In genomic region chr12:123075591-123076171, GRCh38 we compare ENCODE assay signal across 8 cellular contexts.
DNase-seq lines count a peak whose midpoint lies in the region; ATAC-seq and TF ChIP-seq lines count a peak whose summit lies in the region.

No MANE protein-coding gene starts in this region.

- WGBS in aorta, 2 donors = 52 to 58% methylated on average over 17 of the region's 17 CpGs

- H3K27me3 Mint-ChIP-seq in T-helper 2 cell treated with Interferon-gamma antibody and Interleukin-4, amounts not matched to agents 5 μg/mL and 100 μg/mL, for 36 hours (ENCODE audit: low read depth) = no peaks in the 10 kb centered on the region
- no peaks in the 10 kb centered on the region for H3K27me3 Mint-ChIP-seq in stimulated activated naive B cell treated with anti-CD40 and anti-IgM and Interleukin-4, amounts not matched to agents 10 μg/mL and 1 μg/mL and 100 μg/mL, for 72 hours

- no peak overlapping the region for H3K27ac ChIP-seq in aorta (ENCODE audit: low read depth in 1 of 2, low read length in 2 of 2)

- peaks cover 5% of the 10 kb centered on the region for H3K4me1 ChIP-seq in mucosa of descending colon (ENCODE audit: low read depth)
- H3K4me1 ChIP-seq in aorta (ENCODE audit: control insufficient read depth in 1 of 2, insufficient read depth in 2 of 2, low read length in 2 of 2) = no peaks in the 10 kb centered on the region

- DNase-seq in NCI-H82 (lab: John Stamatoyannopoulos, UW) = peak; percentile 51
- DNase-seq in NCI-H82 treated with DMSO at 0.1 percent for 48 hours (lab: John Stamatoyannopoulos, UW; ENCODE audit: unreplicated experiment) = no peak
- peak; percentile 84 for DNase-seq in T-helper 2 cell treated with Interferon-gamma antibody and Interleukin-4, amounts not matched to agents 5 μg/mL and 100 μg/mL, for 36 hours (ENCODE audit: low spot score)
- DNase-seq in amniotic stem cell (lab: John Stamatoyannopoulos, UW) = peak; percentile 54
- peak in 2 of 3 donors; percentile 49 to 76 for DNase-seq in mucosa of descending colon
- peak; percentile 58 for DNase-seq in stimulated activated naive B cell treated with anti-CD40 and anti-IgM and Interleukin-4, amounts not matched to agents 10 μg/mL and 1 μg/mL and 100 μg/mL, for 72 hours
- DNase-seq in aorta = no peak
- DNase-seq in NCI-H1048 (lab: John Stamatoyannopoulos, UW) = no peak

- H3K9me3 ChIP-seq in mucosa of descending colon = no peaks in the 10 kb centered on the region
- H3K9me3 ChIP-seq in aorta (ENCODE audit: control insufficient read depth, low read length) = no peaks in the 10 kb centered on the region

- H3K36me3 ChIP-seq in mucosa of descending colon (ENCODE audit: low read depth) = no peaks in the 10 kb centered on the region
- H3K36me3 ChIP-seq in aorta (ENCODE audit: control insufficient read depth in 1 of 2, insufficient read depth in 2 of 2, low read length in 1 of 2) = no peaks in the 10 kb centered on the region

- ATAC-seq in mucosa of descending colon (peak; percentile 80), aorta (ENCODE audit: low FRiP score) (no peak)
- peak; percentile 88 to 92 for ATAC-seq in stimulated activated naive B cell treated with anti-CD40 and anti-IgM and Interleukin-4, amounts not matched to agents 10 μg/mL and 1 μg/mL and 100 μg/mL, for 72 hours (replicated peaks)

- no peaks in the 10 kb centered on the region for H3K9me3 Mint-ChIP-seq in T-helper 2 cell treated with Interferon-gamma antibody and Interleukin-4, amounts not matched to agents 5 μg/mL and 100 μg/mL, for 36 hours
- no peaks in the 10 kb centered on the region for H3K9me3 Mint-ChIP-seq in stimulated activated naive B cell treated with anti-CD40 and anti-IgM and Interleukin-4, amounts not matched to agents 10 μg/mL and 1 μg/mL and 100 μg/mL, for 72 hours

- peak overlapping the region; percentile 98 for H3K27ac Mint-ChIP-seq in T-helper 2 cell treated with Interferon-gamma antibody and Interleukin-4, amounts not matched to agents 5 μg/mL and 100 μg/mL, for 36 hours
- peak overlapping the region; percentile 93 for H3K27ac Mint-ChIP-seq in stimulated activated naive B cell treated with anti-CD40 and anti-IgM and Interleukin-4, amounts not matched to agents 10 μg/mL and 1 μg/mL and 100 μg/mL, for 72 hours

- peaks cover 36% of the 10 kb centered on the region for H3K4me1 Mint-ChIP-seq in T-helper 2 cell treated with Interferon-gamma antibody and Interleukin-4, amounts not matched to agents 5 μg/mL and 100 μg/mL, for 36 hours (ENCODE audit: low read depth)
- H3K4me1 Mint-ChIP-seq in stimulated activated naive B cell treated with anti-CD40 and anti-IgM and Interleukin-4, amounts not matched to agents 10 μg/mL and 1 μg/mL and 100 μg/mL, for 72 hours = peaks cover 40 to 56% of the 10 kb centered on the region in 2 donors

- TF ChIP-seq CTCF in mucosa of descending colon (IDR thresholded peaks at IDR 0.05) = no peak

- no peaks in the 10 kb centered on the region for H3K27me3 ChIP-seq in aorta (ENCODE audit: control insufficient read depth in 1 of 2, insufficient read depth in 2 of 2, low read length in 1 of 2)

- peak overlapping the region; percentile 85 for H3K4me3 Mint-ChIP-seq in T-helper 2 cell treated with Interferon-gamma antibody and Interleukin-4, amounts not matched to agents 5 μg/mL and 100 μg/mL, for 36 hours
- peak overlapping the region; percentile 60 to 74 for H3K4me3 Mint-ChIP-seq in stimulated activated naive B cell treated with anti-CD40 and anti-IgM and Interleukin-4, amounts not matched to agents 10 μg/mL and 1 μg/mL and 100 μg/mL, for 72 hours

- H3K4me3 ChIP-seq in mucosa of descending colon (no peak overlapping the region), aorta (ENCODE audit: low read length in 2 of 2) (no peak overlapping the region)

- H3K36me3 Mint-ChIP-seq in T-helper 2 cell treated with Interferon-gamma antibody and Interleukin-4, amounts not matched to agents 5 μg/mL and 100 μg/mL, for 36 hours (ENCODE audit: low read depth) = no peaks in the 10 kb centered on the region
- H3K36me3 Mint-ChIP-seq in stimulated activated naive B cell treated with anti-CD40 and anti-IgM and Interleukin-4, amounts not matched to agents 10 μg/mL and 1 μg/mL and 100 μg/mL, for 72 hours = peaks cover 0 to 2% of the 10 kb centered on the region in 2 donors

- intact Hi-C loops in mucosa of descending colon (cut with DNase I, micrococcal nuclease) (no loop called here), aorta (cut with DNase I) (no loop called here)

Comparison
In these comparisons a context has a peak if more than half of its experiments do, and no peak if none do; other contexts are left out.
1. DNase-seq: peak in NCI-H82 (single experiment), T-helper 2 cell treated with Interferon-gamma antibody and Interleukin-4, amounts not matched to agents 5 μg/mL and 100 μg/mL, for 36 hours (single experiment), amniotic stem cell (single experiment), mucosa of descending colon (2 of 3) and stimulated activated naive B cell treated with anti-CD40 and anti-IgM and Interleukin-4, amounts not matched to agents 10 μg/mL and 1 μg/mL and 100 μg/mL, for 72 hours (single experiment); none in NCI-H82 treated with DMSO at 0.1 percent for 48 hours (single experiment), aorta (0 of 2) and NCI-H1048 (single experiment).